1 cellular context compared by ENCODE assay signal in the genomic region with DNA sequence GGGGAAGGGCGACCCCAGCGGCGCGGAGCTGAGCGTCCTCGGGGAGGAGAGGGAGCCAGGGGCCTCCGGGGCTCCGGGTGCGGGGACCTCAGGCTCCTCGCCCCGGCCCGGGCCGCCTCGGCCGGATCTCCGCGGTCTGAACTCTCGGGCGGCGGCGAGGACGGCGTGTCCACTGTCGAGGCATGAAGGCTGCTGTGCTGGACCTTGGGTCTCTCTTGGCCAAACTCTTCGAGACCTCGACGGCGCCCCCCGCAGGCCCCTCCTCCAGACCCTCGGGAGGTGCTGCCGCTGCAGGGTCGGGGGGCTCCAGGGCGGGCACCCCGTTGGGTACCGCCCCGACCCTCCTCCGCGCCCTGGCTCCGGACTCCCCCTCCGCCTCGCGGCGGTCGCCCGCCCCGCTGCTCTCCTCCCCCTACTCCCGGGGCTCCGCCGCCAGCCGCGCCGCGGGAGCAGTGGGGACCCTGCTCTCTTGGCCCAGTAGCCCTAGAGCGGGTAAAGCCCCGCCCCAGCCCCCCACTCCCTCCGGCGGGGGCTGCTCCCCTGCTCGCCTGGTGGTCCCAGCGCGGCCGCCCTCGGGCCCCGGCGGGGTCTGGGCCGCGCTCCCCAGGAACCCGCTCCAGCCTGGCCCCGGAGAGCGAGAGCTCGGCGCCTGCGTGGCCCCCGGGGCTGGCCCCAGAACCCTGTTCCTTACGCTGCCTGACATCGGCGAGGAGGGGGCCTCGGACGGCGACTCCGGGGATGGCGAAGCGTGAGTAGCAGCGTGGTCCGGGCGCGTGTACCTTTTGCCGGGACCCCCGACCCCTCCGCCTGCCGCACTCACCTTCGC.
TF ChIP-seq lines count a peak whose summit lies in the region.

No MANE protein-coding gene starts in this region.

TF ChIP-seq in A549, 52 proteins besides CTCF, POLR2A, EP300 and RAD21 (continued from another document):
- TF ChIP-seq, protein P1, sequence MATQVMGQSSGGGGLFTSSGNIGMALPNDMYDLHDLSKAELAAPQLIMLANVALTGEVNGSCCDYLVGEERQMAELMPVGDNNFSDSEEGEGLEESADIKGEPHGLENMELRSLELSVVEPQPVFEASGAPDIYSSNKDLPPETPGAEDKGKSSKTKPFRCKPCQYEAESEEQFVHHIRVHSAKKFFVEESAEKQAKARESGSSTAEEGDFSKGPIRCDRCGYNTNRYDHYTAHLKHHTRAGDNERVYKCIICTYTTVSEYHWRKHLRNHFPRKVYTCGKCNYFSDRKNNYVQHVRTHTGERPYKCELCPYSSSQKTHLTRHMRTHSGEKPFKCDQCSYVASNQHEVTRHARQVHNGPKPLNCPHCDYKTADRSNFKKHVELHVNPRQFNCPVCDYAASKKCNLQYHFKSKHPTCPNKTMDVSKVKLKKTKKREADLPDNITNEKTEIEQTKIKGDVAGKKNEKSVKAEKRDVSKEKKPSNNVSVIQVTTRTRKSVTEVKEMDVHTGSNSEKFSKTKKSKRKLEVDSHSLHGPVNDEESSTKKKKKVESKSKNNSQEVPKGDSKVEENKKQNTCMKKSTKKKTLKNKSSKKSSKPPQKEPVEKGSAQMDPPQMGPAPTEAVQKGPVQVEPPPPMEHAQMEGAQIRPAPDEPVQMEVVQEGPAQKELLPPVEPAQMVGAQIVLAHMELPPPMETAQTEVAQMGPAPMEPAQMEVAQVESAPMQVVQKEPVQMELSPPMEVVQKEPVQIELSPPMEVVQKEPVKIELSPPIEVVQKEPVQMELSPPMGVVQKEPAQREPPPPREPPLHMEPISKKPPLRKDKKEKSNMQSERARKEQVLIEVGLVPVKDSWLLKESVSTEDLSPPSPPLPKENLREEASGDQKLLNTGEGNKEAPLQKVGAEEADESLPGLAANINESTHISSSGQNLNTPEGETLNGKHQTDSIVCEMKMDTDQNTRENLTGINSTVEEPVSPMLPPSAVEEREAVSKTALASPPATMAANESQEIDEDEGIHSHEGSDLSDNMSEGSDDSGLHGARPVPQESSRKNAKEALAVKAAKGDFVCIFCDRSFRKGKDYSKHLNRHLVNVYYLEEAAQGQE (IDR thresholded peaks at IDR 0.05), result no peak
- TF ChIP-seq FOXS1 (CRISPR knock-in tag; IDR thresholded peaks at IDR 0.05) (no peak), SREBF2 (IDR thresholded peaks at IDR 0.05) (no peak), HEYL (CRISPR knock-in tag; IDR thresholded peaks at IDR 0.05) (no peak), FOSB (CRISPR knock-in tag; IDR thresholded peaks at IDR 0.05) (no peak), CBX8 (IDR thresholded peaks at IDR 0.05) (no peak), POLR2AphosphoS2 (conservative IDR thresholded peaks at IDR 0.05; ENCODE audit: low read length) (no peak), PHF8 (IDR thresholded peaks at IDR 0.05; ENCODE audit: borderline replicate concordance, low read depth) (no peak), FOSL2 (IDR thresholded peaks at IDR 0.05) (no peak), FOSL2 (CRISPR knock-in tag; IDR thresholded peaks at IDR 0.05) (no peak), ESRRA (IDR thresholded peaks at IDR 0.05; ENCODE audit: borderline replicate concordance, low read length) (no peak), HOXB13 (CRISPR knock-in tag; IDR thresholded peaks at IDR 0.05; ENCODE audit: low read depth) (no peak), JUN (IDR thresholded peaks at IDR 0.05) (no peak), BHLHE40 (IDR thresholded peaks at IDR 0.05; ENCODE audit: low read depth, low read length) (no peak)
- TF ChIP-seq, protein P2, sequence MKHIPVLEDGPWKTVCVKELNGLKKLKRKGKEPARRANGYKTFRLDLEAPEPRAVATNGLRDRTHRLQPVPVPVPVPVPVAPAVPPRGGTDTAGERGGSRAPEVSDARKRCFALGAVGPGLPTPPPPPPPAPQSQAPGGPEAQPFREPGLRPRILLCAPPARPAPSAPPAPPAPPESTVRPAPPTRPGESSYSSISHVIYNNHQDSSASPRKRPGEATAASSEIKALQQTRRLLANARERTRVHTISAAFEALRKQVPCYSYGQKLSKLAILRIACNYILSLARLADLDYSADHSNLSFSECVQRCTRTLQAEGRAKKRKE (CRISPR knock-in tag; IDR thresholded peaks at IDR 0.05; ENCODE audit: low read depth), result no peak
